ENCODE assay signal across 8 cellular contexts in genomic region chr16:66486773-66487579, GRCh38. TPM values are rescaled to one million over a fixed set of nuclear protein-coding genes. Genes with fewer than 3 reads are reported as not detected.
DNase-seq lines count a peak whose midpoint lies in the region; ATAC-seq and TF ChIP-seq lines count a peak whose summit lies in the region.

No MANE protein-coding gene starts in this region.

- TF ChIP-seq CTCF in cardiac fibroblast (IDR thresholded peaks at IDR 0.05; ENCODE audit: low read depth, low read length): no peak
- no peak for TF ChIP-seq CTCF in lower lobe of right lung (IDR thresholded peaks at IDR 0.05)

- no peaks in the 10 kb centered on the region for H3K9me3 ChIP-seq in lower lobe of right lung

- H3K4me3 ChIP-seq in cardiac fibroblast (replicated peaks in 1 of 2; ENCODE audit: low read depth in 2 of 2, low read length in 2 of 2): no peak overlapping the region
- H3K4me3 ChIP-seq in lower lobe of right lung: no peak overlapping the region

- DNase-seq in A172 (ENCODE audit: low spot score) (peak; percentile 35), LHCN-M2 (ENCODE audit: low read depth) (peak; percentile 76), cardiac fibroblast (ENCODE audit: low read depth in 2 of 2) (peak; percentile 94 to 95), lower lobe of right lung (no peak), SW480 (ENCODE audit: low spot score) (no peak), activated gamma-delta T cell treated with Interleukin-2 at 50 U/mL for 16 hours (no peak)
- DNase-seq in stimulated activated CD4-positive, alpha-beta T cell treated with anti-CD3 and anti-CD28 coated beads, Interleukin-4, amount 100 ng/mL, for 1 hour: no peak

- ATAC-seq in lower lobe of right lung: peak; percentile 46 to 54
- no peak for ATAC-seq in HG02973 (IDR thresholded peaks at IDR 0.05; ENCODE audit: unreplicated experiment)

- intact Hi-C loops in lower lobe of right lung (cut with DNase I): no loop called here

- H3K27ac ChIP-seq in lower lobe of right lung: peak overlapping the region; percentile 67

- H3K4me1 ChIP-seq in lower lobe of right lung: peaks cover 23% of the 10 kb centered on the region

- H3K27me3 ChIP-seq in lower lobe of right lung (ENCODE audit: low read depth): no peaks in the 10 kb centered on the region

- no peaks in the 10 kb centered on the region for H3K36me3 ChIP-seq in lower lobe of right lung

RNA-seq across cellular contexts. Expression of gene BEAN1, which starts 59.9 kb away (rescaled TPM):
- total RNA-seq in A172 (2014; rRNA removed; shearing (Covaris generic)): 0.91 and 1.7 TPM in 2 replicates
- total RNA-seq in LHCN-M2 (2014; rRNA removed): 0.19 and 1.4 TPM in 2 replicates
- polyA plus RNA-seq in LHCN-M2 (2012): 2.1 TPM
- total RNA-seq in lower lobe of right lung: 0.15 TPM

Comparison
In these comparisons a context has a peak if more than half of its experiments do, and no peak if none do; other contexts are left out.
1. DNase-seq: peak in A172 (single experiment), LHCN-M2 (single experiment) and cardiac fibroblast (2 of 2); none in lower lobe of right lung (single experiment), stimulated activated CD4-positive, alpha-beta T cell treated with anti-CD3 and anti-CD28 coated beads, Interleukin-4, amount 100 ng/mL, for 1 hour (single experiment), SW480 (single experiment) and activated gamma-delta T cell treated with Interleukin-2 at 50 U/mL for 16 hours (single experiment).